Comparison of ENCODE assay signal across 3 cellular contexts in the genomic region with DNA sequence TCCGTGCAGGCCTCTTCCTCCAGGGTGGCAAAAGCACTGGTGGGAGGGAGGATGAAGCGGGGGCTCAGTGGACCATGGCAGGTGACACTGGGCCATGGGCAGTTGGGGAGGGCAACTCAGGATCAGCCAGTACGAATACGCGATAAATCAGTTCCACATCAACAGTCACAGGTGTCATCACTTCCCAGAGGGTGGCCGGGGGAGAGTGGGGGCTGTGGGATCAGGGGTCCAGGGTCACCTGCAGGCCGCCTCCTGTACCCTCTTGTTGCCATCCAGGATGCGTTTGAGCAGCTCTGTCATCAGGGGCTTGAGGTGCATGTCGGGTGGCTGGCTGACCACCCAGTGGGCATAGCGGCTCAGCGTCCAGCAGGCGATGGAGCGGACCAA.
TF ChIP-seq lines count a peak whose summit lies in the region.

No MANE protein-coding gene starts in this region.

TF ChIP-seq in SK-N-SH, 30 proteins besides CTCF, POLR2A, EP300 and RAD21:
- TF ChIP-seq POLR2AphosphoS5 (IDR thresholded peaks at IDR 0.05; ENCODE audit: low read depth, low read length) (0 out of 2 replicates have a peak, but pooled peaks have one; percentile 7), MXI1 (IDR thresholded peaks at IDR 0.05; ENCODE audit: low read depth, low read length) (no peak), ELF1 (IDR thresholded peaks at IDR 0.05) (no peak), RFX5 (IDR thresholded peaks at IDR 0.05; ENCODE audit: low read length) (no peak)
TF ChIP-seq in SK-N-SH: peak in this region for 1.

TF ChIP-seq in SK-N-SH treated with all-trans-retinoic acid at 6 μM for 48 hours, 23 proteins besides CTCF, POLR2A, EP300 and RAD21:
- TF ChIP-seq SNAI2 (CRISPR knock-in tag; IDR thresholded peaks at IDR 0.05): no peak
- TF ChIP-seq TOX (CRISPR knock-in tag; IDR thresholded peaks at IDR 0.05; ENCODE audit: borderline replicate concordance): no peak
- TF ChIP-seq PPARA (CRISPR knock-in tag; IDR thresholded peaks at IDR 0.05; ENCODE audit: borderline replicate concordance): no peak
- TF ChIP-seq TCF4 (CRISPR knock-in tag; IDR thresholded peaks at IDR 0.05; ENCODE audit: borderline replicate concordance): no peak
- TF ChIP-seq ZFP3 (CRISPR knock-in tag; IDR thresholded peaks at IDR 0.05): no peak
- no peak for TF ChIP-seq ESRRG (CRISPR knock-in tag; IDR thresholded peaks at IDR 0.05)

TF ChIP-seq in H1, 55 proteins besides CTCF, POLR2A, EP300 and RAD21:
- TF ChIP-seq POLR2AphosphoS5 (IDR thresholded peaks at IDR 0.05; ENCODE audit: low read depth, low read length): peak; percentile 35
- TF ChIP-seq SIN3A (conservative IDR thresholded peaks at IDR 0.05 in 1 of 2, IDR thresholded peaks at IDR 0.05 in 1 of 2; ENCODE audit: low read depth in 1 of 2, low read length in 2 of 2): no peak
- TF ChIP-seq HDAC6 (IDR thresholded peaks at IDR 0.05; ENCODE audit: low read depth, low read length): no peak
- no peak for TF ChIP-seq MAFK (IDR thresholded peaks at IDR 0.05; ENCODE audit: low read depth, low read length)
- no peak for TF ChIP-seq SP1 (IDR thresholded peaks at IDR 0.05; ENCODE audit: low read depth, low read length)
